In genomic region chr1:246850640-246851039, GRCh38 we compare ENCODE assay signal across 6 cellular contexts.
DNase-seq lines count a peak whose midpoint lies in the region; ATAC-seq, FAIRE-seq and TF ChIP-seq lines count a peak whose summit lies in the region.
"Not testable (repeated sequence)": the region's sequence is repeated elsewhere in the genome, so short reads cannot be mapped to it uniquely, and the experiment has no call there.

No MANE protein-coding gene starts in this region.

- H3K27me3 ChIP-seq in bronchial epithelial cell (ENCODE audit: control insufficient read depth, insufficient read depth, low read length); gastroesophageal sphincter; left ventricle myocardium inferior (ENCODE audit: low read depth); right lobe of liver: not testable (repeated sequence)

- H3K36me3 ChIP-seq in bronchial epithelial cell (ENCODE audit: control insufficient read depth, insufficient read depth, low read length), result not testable (repeated sequence)
- peaks cover 6 to 95% of the 10 kb centered on the region in 2 donors for H3K36me3 ChIP-seq in gastroesophageal sphincter
- peaks cover 95% of the 10 kb centered on the region for H3K36me3 ChIP-seq in left ventricle myocardium inferior
- peaks cover 0 to 75% (median 3%) of the 10 kb centered on the region in 4 donors for H3K36me3 ChIP-seq in right lobe of liver

- not testable (repeated sequence) for H3K4me3 ChIP-seq in bronchial epithelial cell (ENCODE audit: low read depth, low read length); gastroesophageal sphincter; left ventricle myocardium inferior; right lobe of liver

- H3K9me3 Mint-ChIP-seq in stimulated activated effector memory CD8-positive, alpha-beta T cell treated with anti-CD3 and anti-CD28 coated beads, Interleukin-12 subunit alpha, Interleukin-12 subunit beta, amount 100 ng/mL, for 72 hours, result not testable (repeated sequence)

- ATAC-seq in gastroesophageal sphincter, result peak; percentile 51
- peak; percentile 30 to 80 (median 62) for ATAC-seq in right lobe of liver
- ATAC-seq in stimulated activated effector memory CD8-positive, alpha-beta T cell treated with anti-CD3 and anti-CD28 coated beads, Interleukin-12 subunit alpha, Interleukin-12 subunit beta, amount 100 ng/mL, for 72 hours, result peak; percentile 43

- H3K4me1 ChIP-seq in gastroesophageal sphincter, left ventricle myocardium inferior, right lobe of liver: not testable (repeated sequence)

- FAIRE-seq in HTR-8/SVneo (lab: Jason Lieb, UNC) (peak; percentile 26), bronchial epithelial cell (lab: Jason Lieb, UNC) (peak; percentile 77)

- not testable (repeated sequence) for H3K27ac Mint-ChIP-seq in stimulated activated effector memory CD8-positive, alpha-beta T cell treated with anti-CD3 and anti-CD28 coated beads, Interleukin-12 subunit alpha, Interleukin-12 subunit beta, amount 100 ng/mL, for 72 hours

- intact Hi-C loops in left ventricle myocardium inferior (cut with micrococcal nuclease); right lobe of liver (cut with DNase I): not testable (repeated sequence)

- not testable (repeated sequence) for H3K9me3 ChIP-seq in gastroesophageal sphincter; left ventricle myocardium inferior (replicated peaks); right lobe of liver

- TF ChIP-seq EP300 in gastroesophageal sphincter (IDR thresholded peaks at IDR 0.05), result not testable (repeated sequence)

- not testable (repeated sequence) for TF ChIP-seq POLR2A in gastroesophageal sphincter (IDR thresholded peaks at IDR 0.05); right lobe of liver (IDR thresholded peaks at IDR 0.05)

- peaks cover 100% of the 10 kb centered on the region for H3K36me3 Mint-ChIP-seq in stimulated activated effector memory CD8-positive, alpha-beta T cell treated with anti-CD3 and anti-CD28 coated beads, Interleukin-12 subunit alpha, Interleukin-12 subunit beta, amount 100 ng/mL, for 72 hours

- TF ChIP-seq CTCF in bronchial epithelial cell (IDR thresholded peaks at IDR 0.05; ENCODE audit: insufficient read depth, low read length, severe bottlenecking); gastroesophageal sphincter (IDR thresholded peaks at IDR 0.05); left ventricle myocardium inferior (IDR thresholded peaks at IDR 0.05; ENCODE audit: borderline replicate concordance); right lobe of liver (IDR thresholded peaks at IDR 0.05): not testable (repeated sequence)

- DNase-seq in HTR-8/SVneo (ENCODE audit: insufficient read length, low spot score); bronchial epithelial cell (ENCODE audit: low read depth); left ventricle myocardium inferior; right lobe of liver; stimulated activated effector memory CD8-positive, alpha-beta T cell treated with anti-CD3 and anti-CD28 coated beads, Interleukin-12 subunit alpha, Interleukin-12 subunit beta, amount 100 ng/mL, for 72 hours (ENCODE audit: low spot score in 2 of 2): not testable (repeated sequence)

- not testable (repeated sequence) for H3K4me3 Mint-ChIP-seq in stimulated activated effector memory CD8-positive, alpha-beta T cell treated with anti-CD3 and anti-CD28 coated beads, Interleukin-12 subunit alpha, Interleukin-12 subunit beta, amount 100 ng/mL, for 72 hours

- H3K4me1 Mint-ChIP-seq in stimulated activated effector memory CD8-positive, alpha-beta T cell treated with anti-CD3 and anti-CD28 coated beads, Interleukin-12 subunit alpha, Interleukin-12 subunit beta, amount 100 ng/mL, for 72 hours, result not testable (repeated sequence)

- H3K27ac ChIP-seq in gastroesophageal sphincter, right lobe of liver: not testable (repeated sequence)
- peak overlapping the region; percentile 46 for H3K27ac ChIP-seq in left ventricle myocardium inferior (replicated peaks)

- WGBS in gastroesophageal sphincter (ENCODE audit: low coverage in 1 of 2), 2 donors, result 80% methylated on average over 3 of the region's 5 CpGs; no CpG with 5 or more reads in 1 of the 2 donors
- 60% methylated on average over 1 of the region's 5 CpGs for WGBS in right lobe of liver (ENCODE audit: insufficient coverage, low coverage, low lambda C conversion rate, missing lambda C conversion rate)
